ENCODE assay signal across 29 cellular contexts in the genomic region with DNA sequence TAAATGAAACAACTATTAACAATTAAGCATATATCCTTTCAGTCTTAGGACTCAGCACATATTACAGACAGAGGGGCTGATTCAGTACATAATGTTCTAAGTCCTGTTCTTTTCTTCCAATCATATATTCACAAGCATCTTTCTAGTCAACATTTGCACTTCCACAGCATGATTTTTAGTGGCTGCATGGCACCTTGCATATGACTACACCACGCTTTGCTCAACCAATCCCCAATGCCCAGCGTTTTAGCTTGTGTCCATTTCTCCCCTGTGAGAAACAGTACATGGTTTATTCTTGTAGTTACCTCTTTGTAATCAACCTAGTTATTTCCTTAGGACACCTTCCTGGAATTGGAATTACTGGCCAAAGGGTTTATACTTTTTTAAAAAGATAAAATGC.
"Had no signal": no experiment of that assay in that cellular context is flagged by ENCODE, and none has a peak within 500 bp of the region (broad histone marks: within the 10 kb centered on the region; RNA-seq: fewer than 3 reads in every experiment).

No MANE protein-coding gene starts in this region.

- H3K36me3 ChIP-seq: heart right ventricle, left lung, neutrophil, ovary, right atrium auricular region, right lobe of liver, thyroid gland, transverse colon, upper lobe of right lung had no signal

- H3K27ac Mint-ChIP-seq: mesothelial cell of epicardium; naive thymus-derived CD4-positive, alpha-beta T cell; natural killer cell treated with Interleukin-12 subunit alpha and Interleukin-12 subunit beta and Interleukin-15 and Interleukin-18, amount 100 ng/mL, for 72 hours; progenitor cell of endocrine pancreas; stimulated activated memory B cell treated with anti-CD40 and anti-IgM and Interleukin-4, amounts not matched to agents 10 μg/mL and 1 μg/mL and 100 μg/mL, for 72 hours; stimulated activated naive CD8-positive, alpha-beta T cell treated with anti-CD3 and anti-CD28 coated beads, Interleukin-15, amount 100 ng/mL, for 72 hours had no signal

- H3K27me3 ChIP-seq: hepatocyte, ovary, right atrium auricular region, right lobe of liver, testis, thyroid gland, upper lobe of right lung had no signal

- H3K4me1 Mint-ChIP-seq: mesothelial cell of epicardium; naive thymus-derived CD4-positive, alpha-beta T cell; stimulated activated memory B cell treated with anti-CD40 and anti-IgM and Interleukin-4, amounts not matched to agents 10 μg/mL and 1 μg/mL and 100 μg/mL, for 72 hours; stimulated activated naive CD8-positive, alpha-beta T cell treated with anti-CD3 and anti-CD28 coated beads, Interleukin-15, amount 100 ng/mL, for 72 hours had no signal

- H3K9me3 Mint-ChIP-seq: mesothelial cell of epicardium; naive thymus-derived CD4-positive, alpha-beta T cell; natural killer cell treated with Interleukin-12 subunit alpha and Interleukin-12 subunit beta and Interleukin-15 and Interleukin-18, amount 100 ng/mL, for 72 hours; stimulated activated memory B cell treated with anti-CD40 and anti-IgM and Interleukin-4, amounts not matched to agents 10 μg/mL and 1 μg/mL and 100 μg/mL, for 72 hours; stimulated activated naive CD8-positive, alpha-beta T cell treated with anti-CD3 and anti-CD28 coated beads, Interleukin-15, amount 100 ng/mL, for 72 hours had no signal

- H3K4me2 ChIP-seq: hepatocyte, smooth muscle cell had no signal

- H3K4me3 Mint-ChIP-seq: mesothelial cell of epicardium; naive thymus-derived CD4-positive, alpha-beta T cell; natural killer cell treated with Interleukin-12 subunit alpha and Interleukin-12 subunit beta and Interleukin-15 and Interleukin-18, amount 100 ng/mL, for 72 hours; stimulated activated memory B cell treated with anti-CD40 and anti-IgM and Interleukin-4, amounts not matched to agents 10 μg/mL and 1 μg/mL and 100 μg/mL, for 72 hours; stimulated activated naive CD8-positive, alpha-beta T cell treated with anti-CD3 and anti-CD28 coated beads, Interleukin-15, amount 100 ng/mL, for 72 hours had no signal

- H3K4me3 ChIP-seq: heart right ventricle, hepatocyte, left lung, lung, mucosa of descending colon, ovary, right atrium auricular region, right lobe of liver, smooth muscle cell, testis, thyroid gland, transverse colon, upper lobe of right lung had no signal

- H3K27me3 Mint-ChIP-seq: natural killer cell treated with Interleukin-12 subunit alpha and Interleukin-12 subunit beta and Interleukin-15 and Interleukin-18, amount 100 ng/mL, for 72 hours; progenitor cell of endocrine pancreas had no signal

- H2AFZ ChIP-seq: hepatocyte had no signal

- DNase-seq: heart right ventricle; kidney; left colon; left lung; mesendoderm; mucosa of descending colon; naive thymus-derived CD4-positive, alpha-beta T cell; ovary; right lobe of liver; stimulated activated CD4-positive, alpha-beta T cell treated with anti-CD3 and anti-CD28 coated beads, Interleukin-1b, Interleukin-23, amount 100 ng/mL, for 48 hours; stimulated activated CD4-positive, alpha-beta T cell treated with anti-CD3 and anti-CD28 coated beads, Interleukin-2, amount 100 ng/mL, for 48 hours; stimulated activated CD4-positive, alpha-beta T cell treated with anti-CD3 and anti-CD28 coated beads, Interleukin-4, amount 100 ng/mL, for 4 hours; stimulated activated CD8-positive, alpha-beta memory T cell treated with anti-CD3 and anti-CD28 coated beads, Interleukin-4, amount 100 ng/mL, for 48 hours; stimulated activated naive CD4-positive, alpha-beta T cell treated with Interleukin-2 at 50 U/mL for 16 hours; substantia nigra; testis; thyroid gland; transverse colon; upper lobe of right lung had no signal

- H3K79me2 ChIP-seq: hepatocyte had no signal

- ATAC-seq: heart right ventricle; left colon; left lung; mucosa of descending colon; naive thymus-derived CD4-positive, alpha-beta T cell; natural killer cell treated with Interleukin-12 subunit alpha and Interleukin-12 subunit beta and Interleukin-15 and Interleukin-18, amount 100 ng/mL, for 72 hours; right lobe of liver; stimulated activated memory B cell treated with anti-CD40 and anti-IgM and Interleukin-4, amounts not matched to agents 10 μg/mL and 1 μg/mL and 100 μg/mL, for 72 hours; stimulated activated naive CD8-positive, alpha-beta T cell treated with anti-CD3 and anti-CD28 coated beads, Interleukin-15, amount 100 ng/mL, for 72 hours; upper lobe of right lung had no signal

- H3K27ac ChIP-seq: heart right ventricle, hepatocyte, left lung, neutrophil, ovary, right atrium auricular region, right lobe of liver, testis, thyroid gland, transverse colon, upper lobe of right lung had no signal

- H3K36me3 Mint-ChIP-seq: mesothelial cell of epicardium; naive thymus-derived CD4-positive, alpha-beta T cell; natural killer cell treated with Interleukin-12 subunit alpha and Interleukin-12 subunit beta and Interleukin-15 and Interleukin-18, amount 100 ng/mL, for 72 hours; stimulated activated memory B cell treated with anti-CD40 and anti-IgM and Interleukin-4, amounts not matched to agents 10 μg/mL and 1 μg/mL and 100 μg/mL, for 72 hours had no signal

- H3K4me1 ChIP-seq: heart right ventricle, left lung, right atrium auricular region, right lobe of liver, testis, thyroid gland, transverse colon, upper lobe of right lung had no signal

- H3K9me3 ChIP-seq: heart right ventricle, left lung, mucosa of descending colon, neutrophil, ovary, right atrium auricular region, right lobe of liver, testis, thyroid gland, transverse colon, upper lobe of right lung had no signal
